In genomic region chr7:152025077-152025936, GRCh38 we compare ENCODE assay signal across 1 cellular context.
TF ChIP-seq lines count a peak whose summit lies in the region.

Gene GALNT11, plus strand, starts transcription at chr7:152025674. Its CDS starts 68,554 bp downstream, at chr7:152094228.

TF ChIP-seq in IMR-90, 13 proteins besides CTCF, POLR2A, EP300 and RAD21 (continued from another document):
- peak; percentile 35; the same call in 1 of the 2 replicates for TF ChIP-seq FOS (IDR thresholded peaks at IDR 0.05; ENCODE audit: low read depth, low read length)
